ENCODE assay signal across 17 cellular contexts in the genomic region with DNA sequence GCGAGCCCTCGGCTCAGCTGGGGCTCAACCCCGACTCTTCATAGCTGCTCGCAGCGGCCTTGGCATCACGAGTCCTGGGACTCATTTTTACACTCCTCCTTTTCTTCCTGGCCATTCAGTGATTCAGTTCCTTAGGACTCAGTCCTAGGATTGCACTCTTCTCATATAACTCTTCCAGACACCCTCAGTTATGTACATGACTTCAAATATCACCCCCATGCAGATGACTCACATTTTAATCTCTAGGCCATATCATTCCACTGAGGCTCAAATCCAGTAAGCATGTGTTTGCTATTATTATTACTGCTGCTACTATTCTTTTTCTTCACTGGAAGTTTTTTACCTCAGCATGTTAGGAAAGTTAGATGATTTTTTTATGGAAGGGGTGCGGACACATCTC. TPM values are rescaled to one million over a fixed set of nuclear protein-coding genes. Genes with fewer than 3 reads are reported as not detected.
DNase-seq lines count a peak whose midpoint lies in the region; ATAC-seq, FAIRE-seq and TF ChIP-seq lines count a peak whose summit lies in the region.
"Had no signal": no experiment of that assay in that cellular context is flagged by ENCODE, and none has a peak within 500 bp of the region (broad histone marks: within the 10 kb centered on the region; RNA-seq: fewer than 3 reads in every experiment).

No MANE protein-coding gene starts in this region.

- H4K20me1 ChIP-seq in GM23338 (replicated peaks; ENCODE audit: insufficient read depth): no peaks in the 10 kb centered on the region
- no peaks in the 10 kb centered on the region for H4K20me1 ChIP-seq in K562 (replicated peaks; ENCODE audit: control insufficient read depth, insufficient read depth, low read length)

- DNase-seq in AG04449 (ENCODE audit: low read depth, low spot score) (peak; percentile 52), GM23338 (ENCODE audit: low spot score) (no peak), K562 (ENCODE audit: extremely low read depth in 1 of 4, low spot score in 3 of 4) (no peak), hepatic stellate cell (ENCODE audit: low spot score) (peak; percentile 26), body of pancreas (no peak), ureter (ENCODE audit: low spot score) (no peak)
- no peak for DNase-seq in CD4-positive, alpha-beta T cell
- DNase-seq: activated CD8-positive, alpha-beta memory T cell treated with anti-CD3 and anti-CD28 coated beads, Interleukin-2, amount 10 ng/mL, durations not matched to agents 7 days and 5 days; activated naive CD4-positive, alpha-beta T cell treated with Interleukin-2 at 50 U/mL for 16 hours; Calu3; caudate nucleus; endodermal cell; mesendoderm; NCI-H1048; upper lobe of left lung had no signal

- TF ChIP-seq RAD21 in K562 (CRISPR knock-in tag; conservative IDR thresholded peaks at IDR 0.05 in 1 of 2, IDR thresholded peaks at IDR 0.05 in 1 of 2): no peak

- no peaks in the 10 kb centered on the region for H3K4me1 Mint-ChIP-seq in GM23338
- H3K4me1 Mint-ChIP-seq in CD4-positive, alpha-beta T cell (ENCODE audit: low read depth): no peaks in the 10 kb centered on the region
- H3K4me1 Mint-ChIP-seq: activated CD8-positive, alpha-beta memory T cell treated with anti-CD3 and anti-CD28 coated beads, Interleukin-2, amount 10 ng/mL, durations not matched to agents 7 days and 5 days; endodermal cell; stimulated activated effector memory CD8-positive, alpha-beta T cell treated with anti-CD3 and anti-CD28 coated beads, Interleukin-12 subunit alpha, Interleukin-12 subunit beta, amount 100 ng/mL, for 72 hours had no signal

- no peaks in the 10 kb centered on the region for H3K9me2 ChIP-seq in GM23338 (ENCODE audit: insufficient read depth)

- 0 out of 2 replicates have a peak overlapping the region, but pooled peaks have one; percentile 4 for H3K27ac Mint-ChIP-seq in GM23338
- H3K27ac Mint-ChIP-seq in CD4-positive, alpha-beta T cell: no peak overlapping the region
- H3K27ac Mint-ChIP-seq: activated CD8-positive, alpha-beta memory T cell treated with anti-CD3 and anti-CD28 coated beads, Interleukin-2, amount 10 ng/mL, durations not matched to agents 7 days and 5 days; endodermal cell; stimulated activated effector memory CD8-positive, alpha-beta T cell treated with anti-CD3 and anti-CD28 coated beads, Interleukin-12 subunit alpha, Interleukin-12 subunit beta, amount 100 ng/mL, for 72 hours had no signal

- H3K4me3 ChIP-seq in AG04449 (ENCODE audit: low read depth, low read length) (no peak overlapping the region), GM23338 (no peak overlapping the region), K562 (no peak overlapping the region), body of pancreas (no peak overlapping the region)
- H3K4me3 ChIP-seq: upper lobe of left lung had no signal

- in situ Hi-C loops in K562 (cut with MboI): no loop called here

- intact Hi-C loops in K562 (cut with micrococcal nuclease): no loop called here
- intact Hi-C loops in body of pancreas (cut with DNase I): no loop called here
- intact Hi-C loops in CD4-positive, alpha-beta T cell (cut with DNase I, micrococcal nuclease): no loop called here

- TF ChIP-seq CTCF in AG04449 (IDR thresholded peaks at IDR 0.05; ENCODE audit: insufficient read depth, low read length, missing control alignments) (no peak), GM23338 (conservative IDR thresholded peaks at IDR 0.05; ENCODE audit: low read depth in 2 of 2) (no peak), K562 (IDR thresholded peaks at IDR 0.05 in 2 of 3, conservative IDR thresholded peaks at IDR 0.05 in 1 of 3; ENCODE audit: insufficient read depth in 2 of 3, low read depth in 1 of 3, low read length in 3 of 3) (no peak), body of pancreas (IDR thresholded peaks at IDR 0.05) (no peak)
- no peak for TF ChIP-seq CTCF in CD4-positive, alpha-beta T cell (IDR thresholded peaks at IDR 0.05)

- ATAC-seq in GM23338 (no peak), K562 (no peak; the same call in 1 of the 3 replicates), body of pancreas (no peak), HG02885 (IDR thresholded peaks at IDR 0.05; ENCODE audit: poor library complexity, unreplicated experiment) (no peak)
- no peak for ATAC-seq in CD4-positive, alpha-beta T cell (ENCODE audit: poor library complexity)
- ATAC-seq: activated CD8-positive, alpha-beta memory T cell treated with anti-CD3 and anti-CD28 coated beads, Interleukin-2, amount 10 ng/mL, durations not matched to agents 7 days and 5 days; stimulated activated effector memory CD8-positive, alpha-beta T cell treated with anti-CD3 and anti-CD28 coated beads, Interleukin-12 subunit alpha, Interleukin-12 subunit beta, amount 100 ng/mL, for 72 hours had no signal

- H3K9me3 Mint-ChIP-seq in GM23338: no peaks in the 10 kb centered on the region
- H3K9me3 Mint-ChIP-seq in CD4-positive, alpha-beta T cell: no peaks in the 10 kb centered on the region
- H3K9me3 Mint-ChIP-seq: stimulated activated effector memory CD8-positive, alpha-beta T cell treated with anti-CD3 and anti-CD28 coated beads, Interleukin-12 subunit alpha, Interleukin-12 subunit beta, amount 100 ng/mL, for 72 hours had no signal

- H3K27ac ChIP-seq in GM23338 (ENCODE audit: low read depth): no peak overlapping the region
- H3K27ac ChIP-seq in K562 (ENCODE audit: extremely low read depth, low read depth, low read length): no peak overlapping the region
- H3K27ac ChIP-seq in body of pancreas: no peak overlapping the region
- H3K27ac ChIP-seq in CD4-positive, alpha-beta T cell (ENCODE audit: low read depth, low read length): no peak overlapping the region
- H3K27ac ChIP-seq: upper lobe of left lung had no signal

- H3K9ac ChIP-seq in K562 (ENCODE audit: insufficient read depth in 1 of 2, low read depth in 2 of 2, low read length in 2 of 2): no peak overlapping the region

- H3K27me3 ChIP-seq in GM23338 (ENCODE audit: insufficient read depth) (no peaks in the 10 kb centered on the region), K562 (ENCODE audit: control insufficient read depth in 2 of 2, insufficient read depth in 2 of 2, low read length in 2 of 2) (no peaks in the 10 kb centered on the region), body of pancreas (no peaks in the 10 kb centered on the region)
- H3K27me3 ChIP-seq in CD4-positive, alpha-beta T cell (ENCODE audit: control insufficient read depth, insufficient read depth, low read length): no peaks in the 10 kb centered on the region
- H3K27me3 ChIP-seq: upper lobe of left lung had no signal

- no peaks in the 10 kb centered on the region for H3K4me1 ChIP-seq in GM23338 (ENCODE audit: insufficient read depth)
- H3K4me1 ChIP-seq in K562 (replicated peaks in 1 of 2; ENCODE audit: control insufficient read depth in 2 of 2, insufficient read depth in 2 of 2, low read length in 2 of 2): no peaks in the 10 kb centered on the region
- H3K4me1 ChIP-seq in body of pancreas: no peaks in the 10 kb centered on the region
- H3K4me1 ChIP-seq: upper lobe of left lung had no signal

- 62% methylated on average over 4 of the region's 7 CpGs for WGBS in K562 (ENCODE audit: insufficient coverage, low coverage, missing lambda C conversion rate)
- WGBS in body of pancreas, 2 donors: 93 to 96% methylated on average over 7 of the region's 7 CpGs

- no peaks in the 10 kb centered on the region for H3K9me3 ChIP-seq in K562 (replicated peaks; ENCODE audit: control insufficient read depth, insufficient read depth, low read depth, low read length)
- no peaks in the 10 kb centered on the region for H3K9me3 ChIP-seq in body of pancreas
- H3K9me3 ChIP-seq in CD4-positive, alpha-beta T cell (ENCODE audit: control insufficient read depth, low read length): no peaks in the 10 kb centered on the region
- H3K9me3 ChIP-seq: upper lobe of left lung had no signal

- H3K36me3 Mint-ChIP-seq in GM23338 (ENCODE audit: low read depth): peaks cover 12% of the 10 kb centered on the region
- H3K36me3 Mint-ChIP-seq in CD4-positive, alpha-beta T cell (ENCODE audit: low read depth): peaks cover 12% of the 10 kb centered on the region

- no peaks in the 10 kb centered on the region for H3K36me3 ChIP-seq in GM23338 (ENCODE audit: insufficient read depth)
- H3K36me3 ChIP-seq in K562 (ENCODE audit: control insufficient read depth, insufficient read depth, low read length): no peaks in the 10 kb centered on the region
- H3K36me3 ChIP-seq in body of pancreas (replicated peaks in 1 of 2; ENCODE audit: insufficient read depth in 1 of 2, low read depth in 2 of 2): no peaks in the 10 kb centered on the region
- H3K36me3 ChIP-seq: upper lobe of left lung had no signal

- H3K4me3 Mint-ChIP-seq in GM23338: no peak overlapping the region
- H3K4me3 Mint-ChIP-seq in CD4-positive, alpha-beta T cell: no peak overlapping the region
- H3K4me3 Mint-ChIP-seq: activated CD8-positive, alpha-beta memory T cell treated with anti-CD3 and anti-CD28 coated beads, Interleukin-2, amount 10 ng/mL, durations not matched to agents 7 days and 5 days; endodermal cell; stimulated activated effector memory CD8-positive, alpha-beta T cell treated with anti-CD3 and anti-CD28 coated beads, Interleukin-12 subunit alpha, Interleukin-12 subunit beta, amount 100 ng/mL, for 72 hours had no signal

- TF ChIP-seq EP300 in K562 (IDR thresholded peaks at IDR 0.05; ENCODE audit: low read length): no peak

- H3K9me1 ChIP-seq in K562 (ENCODE audit: control insufficient read depth, insufficient read depth, low read length): no peaks in the 10 kb centered on the region

- peaks cover 1% of the 10 kb centered on the region for H3K27me3 Mint-ChIP-seq in GM23338 (ENCODE audit: insufficient read depth, low read depth, poor library complexity)
- H3K27me3 Mint-ChIP-seq in CD4-positive, alpha-beta T cell: no peaks in the 10 kb centered on the region
- H3K27me3 Mint-ChIP-seq: activated CD8-positive, alpha-beta memory T cell treated with anti-CD3 and anti-CD28 coated beads, Interleukin-2, amount 10 ng/mL, durations not matched to agents 7 days and 5 days had no signal

- no peaks in the 10 kb centered on the region for H3K79me2 ChIP-seq in GM23338 (replicated peaks; ENCODE audit: insufficient read depth)
- no peaks in the 10 kb centered on the region for H3K79me2 ChIP-seq in K562 (ENCODE audit: control insufficient read depth, insufficient read depth, low read length)

- TF ChIP-seq POLR2A in K562 (conservative IDR thresholded peaks at IDR 0.05) (no peak), body of pancreas (IDR thresholded peaks at IDR 0.05) (no peak)

- POLR2A ChIA-PET in AG04449 (lab: Yijun Ruan, JAX) (interaction anchor here (1.3 kb wide), 1 partner anchor 33 kb away, joined by 3 read pairs; a partner anchor contains a TSS), K562 (lab: Yijun Ruan, JAX) (no interaction called here)
- POLR2A ChIA-PET in CD4-positive, alpha-beta T cell (lab: Charles Lee): no interaction called here

- no peak overlapping the region for H3K4me2 ChIP-seq in GM23338
- H3K4me2 ChIP-seq in K562 (ENCODE audit: insufficient read depth, low read length): no peak overlapping the region

- H2AFZ ChIP-seq in GM23338 (no peak overlapping the region), K562 (ENCODE audit: low read depth, low read length) (no peak overlapping the region)

- no peaks in the 10 kb centered on the region for H3F3A ChIP-seq in GM23338 (replicated peaks; ENCODE audit: low read depth)

- CTCF ChIA-PET in AG04449 (lab: Yijun Ruan, JAX): no interaction called here
- CTCF ChIA-PET in K562 (lab: Yijun Ruan, JAX; ENCODE audit: low intra/inter-chr PET ratio): no interaction called here
- CTCF ChIA-PET in CD4-positive, alpha-beta T cell (lab: Charles Lee): no interaction called here

- no peak for FAIRE-seq in K562 (lab: Jason Lieb, UNC)

- no TSS peak for BruUV-seq in K562 (replicated peaks; lab: Mats Ljungman, UMichigan)

RNA-seq across cellular contexts. Expression of a gene that starts 14.4 kb away (rescaled TPM):
- total RNA-seq in GM23338 (2014; rRNA removed; shearing (Covaris generic)): 3.2 and 10.9 TPM in 2 replicates
- polyA plus RNA-seq in GM23338 (2016; fragmentation: Nextera tagmentation; extraction: Ambion mirVana) (0.89 and 2.0 TPM in 2 replicates), K562 (2011; rRNA removed) (2.6 TPM in 2 replicates), K562 (2014; fragmentation: Illumina TruSeq; extraction: Trizol) (1.1 and 1.6 TPM in 2 replicates), K562 (2014; fragmentation: Nextera tagmentation; extraction: Ambion mirVana) (1 to 10 TPM; 1.6 to 1.9 TPM), K562 (2014; rRNA removed) (2.1 and 4.0 TPM in 2 replicates)
- total RNA-seq in K562 (2011; cell fraction: chromatin; rRNA removed; ENCODE audit: low replicate concordance): 37.4 and 39.2 TPM in 2 replicates
- 12.5 and 12.8 TPM in 2 replicates for total RNA-seq in K562 (2011; cell fraction: nucleolus; rRNA removed)
- total RNA-seq in K562 (2011; cell fraction: nucleoplasm; rRNA removed): 27.9 and 36.9 TPM in 2 replicates
- total RNA-seq in K562 (2014; rRNA removed) (0.98 and 4.0 TPM in 2 replicates), K562 (2014; rRNA removed; fragmentation: Illumina TruSeq; extraction: Trizol) (1.4 and 1.9 TPM in 2 replicates), K562 (2015; rRNA removed; fragmentation: Illumina TruSeq; extraction: Trizol) (1.9 and 2.0 TPM in 2 replicates), K562 (2021) (1.8 and 2.6 TPM in 2 replicates), body of pancreas (1 to 10 TPM in 1 of 2 donors, not detected in 1; 6.9 TPM), ureter (8.9 TPM)
- polyA plus RNA-seq in K562 (2011; cell fraction: cytosol; rRNA removed): 1.4 and 2.1 TPM in 2 replicates
- polyA plus RNA-seq in K562 (2011; cell fraction: nucleus; rRNA removed): 11.1 and 17.6 TPM in 2 replicates
- polyA plus RNA-seq in K562 (2012): 2.4 and 2.5 TPM in 2 replicates
- polyA minus RNA-seq in K562 (2011; rRNA and poly(A)+ RNA removed): 6.0 and 6.5 TPM in 2 replicates
- polyA minus RNA-seq in K562 (2011; cell fraction: cytosol; rRNA and poly(A)+ RNA removed): 0.86 TPM in 1 of 2 replicates, not detected in the other
- 3.9 and 6.7 TPM in 2 replicates for polyA minus RNA-seq in K562 (2011; cell fraction: nucleus; rRNA and poly(A)+ RNA removed)
- total RNA-seq in CD4-positive, alpha-beta T cell: 1 to 10 TPM; 2.9 to 3.4 TPM

RNA-seq across cellular contexts. Expression of a gene that starts 32.5 kb away (rescaled TPM):
- total RNA-seq in GM23338 (2014; rRNA removed; shearing (Covaris generic)): 643 and 656 TPM in 2 replicates
- polyA plus RNA-seq in GM23338 (2016; fragmentation: Nextera tagmentation; extraction: Ambion mirVana): 329 and 342 TPM in 2 replicates
- total RNA-seq in K562 (2011; cell fraction: chromatin; rRNA removed; ENCODE audit: low replicate concordance): 492 and 515 TPM in 2 replicates
- total RNA-seq in K562 (2011; cell fraction: nucleolus; rRNA removed): 215 and 243 TPM in 2 replicates
- 384 and 647 TPM in 2 replicates for total RNA-seq in K562 (2011; cell fraction: nucleoplasm; rRNA removed)
- total RNA-seq in K562 (2014; rRNA removed): 391 and 416 TPM in 2 replicates
- total RNA-seq in K562 (2014; rRNA removed; fragmentation: Illumina TruSeq; extraction: Trizol): 451 and 452 TPM in 2 replicates
- total RNA-seq in K562 (2015; rRNA removed; fragmentation: Illumina TruSeq; extraction: Trizol): 483 and 534 TPM in 2 replicates
- 415 and 475 TPM in 2 replicates for total RNA-seq in K562 (2021)
- 499 and 555 TPM in 2 replicates for polyA plus RNA-seq in K562 (2011; rRNA removed)
- 504 and 579 TPM in 2 replicates for polyA plus RNA-seq in K562 (2011; cell fraction: cytosol; rRNA removed)
- 784 and 825 TPM in 2 replicates for polyA plus RNA-seq in K562 (2011; cell fraction: nucleus; rRNA removed)
- 358 and 601 TPM in 2 replicates for polyA plus RNA-seq in K562 (2012)
- 626 and 651 TPM in 2 replicates for polyA plus RNA-seq in K562 (2014; fragmentation: Illumina TruSeq; extraction: Trizol)
- polyA plus RNA-seq in K562 (2014; fragmentation: Nextera tagmentation; extraction: Ambion mirVana): 100 to 1,000 TPM; 353 to 392 TPM
- 333 and 355 TPM in 2 replicates for polyA plus RNA-seq in K562 (2014; rRNA removed)
- 294 and 395 TPM in 2 replicates for polyA minus RNA-seq in K562 (2011; rRNA and poly(A)+ RNA removed)
- polyA minus RNA-seq in K562 (2011; cell fraction: cytosol; rRNA and poly(A)+ RNA removed): 204 and 242 TPM in 2 replicates
- polyA minus RNA-seq in K562 (2011; cell fraction: nucleus; rRNA and poly(A)+ RNA removed): 62.5 and 119 TPM in 2 replicates
- total RNA-seq in body of pancreas: 100 to 1,000 TPM; 132 to 176 TPM
- 308 TPM for total RNA-seq in ureter
- 100 to 1,000 TPM; 440 to 472 TPM for total RNA-seq in CD4-positive, alpha-beta T cell

RNA-seq across cellular contexts. Expression of a gene that starts 50.2 kb away (rescaled TPM):
- total RNA-seq in GM23338 (2014; rRNA removed; shearing (Covaris generic)): 25.6 and 26.9 TPM in 2 replicates
- polyA plus RNA-seq in GM23338 (2016; fragmentation: Nextera tagmentation; extraction: Ambion mirVana) (5.3 and 6.7 TPM in 2 replicates), K562 (2011; rRNA removed) (16.3 and 23.1 TPM in 2 replicates), K562 (2014; fragmentation: Illumina TruSeq; extraction: Trizol) (39.2 and 41.2 TPM in 2 replicates), K562 (2014; fragmentation: Nextera tagmentation; extraction: Ambion mirVana) (10 to 100 TPM in 1 of 2 experiments, 1 to 10 TPM in 1; 6.4 to 10.5 TPM), K562 (2014; rRNA removed) (27.8 and 32.7 TPM in 2 replicates)
- total RNA-seq in K562 (2011; cell fraction: chromatin; rRNA removed; ENCODE audit: low replicate concordance): 238 and 587 TPM in 2 replicates
- 86.4 and 133 TPM in 2 replicates for total RNA-seq in K562 (2011; cell fraction: nucleolus; rRNA removed)
- total RNA-seq in K562 (2011; cell fraction: nucleoplasm; rRNA removed): 103 and 148 TPM in 2 replicates
- total RNA-seq in K562 (2014; rRNA removed) (44.6 and 47.7 TPM in 2 replicates), K562 (2014; rRNA removed; fragmentation: Illumina TruSeq; extraction: Trizol) (45.1 and 50.5 TPM in 2 replicates), K562 (2015; rRNA removed; fragmentation: Illumina TruSeq; extraction: Trizol) (38.1 and 39.2 TPM in 2 replicates), K562 (2021) (37.3 and 42.6 TPM in 2 replicates), body of pancreas (10 to 100 TPM; 24.4 to 38.9 TPM), ureter (82.3 TPM)
- 8.1 and 12.9 TPM in 2 replicates for polyA plus RNA-seq in K562 (2011; cell fraction: cytosol; rRNA removed)
- polyA plus RNA-seq in K562 (2011; cell fraction: nucleus; rRNA removed): 28.9 and 33.9 TPM in 2 replicates
- polyA plus RNA-seq in K562 (2012): 29.4 and 33.9 TPM in 2 replicates
- polyA minus RNA-seq in K562 (2011; rRNA and poly(A)+ RNA removed): 87.5 and 93.1 TPM in 2 replicates
- polyA minus RNA-seq in K562 (2011; cell fraction: cytosol; rRNA and poly(A)+ RNA removed): 27.6 and 30.1 TPM in 2 replicates
- 34.9 and 73.1 TPM in 2 replicates for polyA minus RNA-seq in K562 (2011; cell fraction: nucleus; rRNA and poly(A)+ RNA removed)
- 10 to 100 TPM; 61.0 to 62.2 TPM for total RNA-seq in CD4-positive, alpha-beta T cell

Comparison
In these comparisons a context has a peak if more than half of its experiments do, and no peak if none do; other contexts are left out.
1. DNase-seq: peak in AG04449 (single experiment) and hepatic stellate cell (single experiment); none in GM23338 (single experiment), K562 (0 of 4), body of pancreas (0 of 4), ureter (single experiment) and CD4-positive, alpha-beta T cell (0 of 10).